In genomic region chr11:798093-798713, GRCh38 we compare ENCODE assay signal across 1 cellular context.
TF ChIP-seq lines count a peak whose summit lies in the region.

TSS of gene SLC25A22 (minus strand) at chr11:798281. CDS start at chr11:795006, 3,275 bp downstream.

TF ChIP-seq in HepG2, 621 proteins besides CTCF, POLR2A, EP300 and RAD21 (continued from another document and continues in another):
- no peak for TF ChIP-seq RERE (CRISPR knock-in tag; IDR thresholded peaks at IDR 0.05; ENCODE audit: low read depth)
- no peak for TF ChIP-seq MAFG (CRISPR knock-in tag; IDR thresholded peaks at IDR 0.05)
- TF ChIP-seq DMTF1 (CRISPR knock-in tag; IDR thresholded peaks at IDR 0.05), result no peak
- peak; percentile 61; the same call in 1 of the 2 replicates for TF ChIP-seq BORCS8-MEF2B (CRISPR knock-in tag; IDR thresholded peaks at IDR 0.05)
- no peak for TF ChIP-seq ZNF552 (CRISPR knock-in tag; IDR thresholded peaks at IDR 0.05; ENCODE audit: borderline replicate concordance)
- no peak for TF ChIP-seq GLI4 (CRISPR knock-in tag; IDR thresholded peaks at IDR 0.05; ENCODE audit: borderline replicate concordance)
- TF ChIP-seq NRL (CRISPR knock-in tag; IDR thresholded peaks at IDR 0.05; ENCODE audit: borderline replicate concordance), result no peak
- TF ChIP-seq FOXJ3 (CRISPR knock-in tag; IDR thresholded peaks at IDR 0.05; ENCODE audit: borderline replicate concordance), result no peak
- no peak for TF ChIP-seq ZNF180 (CRISPR knock-in tag; IDR thresholded peaks at IDR 0.05; ENCODE audit: borderline replicate concordance, low read depth)
- no peak for TF ChIP-seq ZBTB10 (CRISPR knock-in tag; IDR thresholded peaks at IDR 0.05; ENCODE audit: borderline replicate concordance)
- TF ChIP-seq ZSCAN12 (CRISPR knock-in tag; IDR thresholded peaks at IDR 0.05), result no peak
- TF ChIP-seq HNF1B (CRISPR knock-in tag; IDR thresholded peaks at IDR 0.05), result peak; percentile 8; the same call in 1 of the 2 replicates
- TF ChIP-seq ZNF607 (CRISPR knock-in tag; IDR thresholded peaks at IDR 0.05; ENCODE audit: borderline replicate concordance), result no peak; the same call in 1 of the 2 replicates
- TF ChIP-seq CEBPZ (IDR thresholded peaks at IDR 0.05; ENCODE audit: low read length), result no peak
- no peak for TF ChIP-seq CHD2 (IDR thresholded peaks at IDR 0.05; ENCODE audit: low read depth, low read length)
- no peak for TF ChIP-seq RNF2 (conservative IDR thresholded peaks at IDR 0.05; ENCODE audit: low read depth)
- peak; percentile 46 for TF ChIP-seq MYC (CRISPR knock-in tag; IDR thresholded peaks at IDR 0.05; ENCODE audit: borderline replicate concordance)
- TF ChIP-seq IRF2 (CRISPR knock-in tag; IDR thresholded peaks at IDR 0.05), result no peak
- TF ChIP-seq ERF (CRISPR knock-in tag; IDR thresholded peaks at IDR 0.05), result 0 out of 2 replicates have a peak, but pooled peaks have one; percentile 8
- no peak for TF ChIP-seq RFX5 (IDR thresholded peaks at IDR 0.05; ENCODE audit: low read depth, low read length)
- TF ChIP-seq SKI (IDR thresholded peaks at IDR 0.05; ENCODE audit: partially characterized antibody), result peak; percentile 74
- TF ChIP-seq DNMT3B (CRISPR knock-in tag; conservative IDR thresholded peaks at IDR 0.05), result no peak
- TF ChIP-seq ZNF615 (CRISPR knock-in tag; IDR thresholded peaks at IDR 0.05; ENCODE audit: borderline replicate concordance), result no peak
- TF ChIP-seq CREB1 (IDR thresholded peaks at IDR 0.05), result no peak
- no peak for TF ChIP-seq CREB1 (CRISPR knock-in tag; IDR thresholded peaks at IDR 0.05)
- no peak for TF ChIP-seq ZFP37 (CRISPR knock-in tag; IDR thresholded peaks at IDR 0.05; ENCODE audit: borderline replicate concordance)
- no peak for TF ChIP-seq MED13 (CRISPR knock-in tag; IDR thresholded peaks at IDR 0.05)
- no peak for TF ChIP-seq ZNF563 (CRISPR knock-in tag; IDR thresholded peaks at IDR 0.05)
- TF ChIP-seq PATZ1 (CRISPR knock-in tag; IDR thresholded peaks at IDR 0.05), result 0 out of 2 replicates have a peak, but pooled peaks have one; percentile 20
- TF ChIP-seq ZFAT (CRISPR knock-in tag; conservative IDR thresholded peaks at IDR 0.05), result no peak
- no peak for TF ChIP-seq AFF4 (CRISPR knock-in tag; IDR thresholded peaks at IDR 0.05)
- TF ChIP-seq ZNF713 (CRISPR knock-in tag; IDR thresholded peaks at IDR 0.05), result no peak
- TF ChIP-seq SETDB1 (CRISPR knock-in tag; IDR thresholded peaks at IDR 0.05; ENCODE audit: borderline replicate concordance), result no peak
- no peak for TF ChIP-seq FOXP1 (IDR thresholded peaks at IDR 0.05)
- no peak for TF ChIP-seq FOXP1 (CRISPR knock-in tag; IDR thresholded peaks at IDR 0.05)
- no peak for TF ChIP-seq ATRX (CRISPR knock-in tag; IDR thresholded peaks at IDR 0.05; ENCODE audit: borderline replicate concordance)
